Comparison of ENCODE assay signal across 9 cellular contexts in genomic region chr12:6824962-6825381, GRCh38. TPM values are rescaled to one million over a fixed set of nuclear protein-coding genes. Genes with fewer than 3 reads are reported as not detected.
DNase-seq lines count a peak whose midpoint lies in the region; ATAC-seq and TF ChIP-seq lines count a peak whose summit lies in the region.
"Had no signal": no experiment of that assay in that cellular context is flagged by ENCODE, and none has a peak within 500 bp of the region (broad histone marks: within the 10 kb centered on the region; RNA-seq: fewer than 3 reads in every experiment).

No MANE protein-coding gene starts in this region.

- peaks cover 59% of the 10 kb centered on the region for H3K4me1 ChIP-seq in vagina

- H3K27ac Mint-ChIP-seq in stimulated activated naive CD8-positive, alpha-beta T cell treated with anti-CD3 and anti-CD28 coated beads, Interleukin-15, Interleukin-2, amounts not matched to agents 100 ng/mL and 50 ng/mL, for 24 hours, result peak overlapping the region; percentile 24

- H3K4me3 Mint-ChIP-seq in stimulated activated naive CD8-positive, alpha-beta T cell treated with anti-CD3 and anti-CD28 coated beads, Interleukin-15, Interleukin-2, amounts not matched to agents 100 ng/mL and 50 ng/mL, for 24 hours, result no peak overlapping the region

- H3K4me1 Mint-ChIP-seq in stimulated activated naive CD8-positive, alpha-beta T cell treated with anti-CD3 and anti-CD28 coated beads, Interleukin-15, Interleukin-2, amounts not matched to agents 100 ng/mL and 50 ng/mL, for 24 hours (ENCODE audit: low read depth), result peaks cover 30% of the 10 kb centered on the region

- intact Hi-C loops in vagina (cut with DNase I), result loop anchor here (5.0 kb wide), 3 partner anchors 58 to 208 kb away; partner anchors contain the start of genes MLF2 and PTMS

- no peaks in the 10 kb centered on the region for H3K9me3 ChIP-seq in vagina
- H3K9me3 ChIP-seq: BLaER1 treated with 17β-estradiol and CSF1 and Interleukin-3, amounts not matched to agents 10 nM and 100 nM had no signal

- TF ChIP-seq POLR2A in vagina (IDR thresholded peaks at IDR 0.05), result no peak

- H3K27ac ChIP-seq in brain microvascular endothelial cell, result no peak overlapping the region
- no peak overlapping the region for H3K27ac ChIP-seq in vagina
- H3K27ac ChIP-seq: BLaER1 treated with 17β-estradiol and CSF1 and Interleukin-3, amounts not matched to agents 10 nM and 100 nM had no signal

- in situ Hi-C loops in brain microvascular endothelial cell (cut with HindIII; ENCODE audit: low pct_ligation_motif_present, low sequenced_read_pairs), result no loop called here

- peaks cover 75% of the 10 kb centered on the region for H3K27me3 Mint-ChIP-seq in stimulated activated naive CD8-positive, alpha-beta T cell treated with anti-CD3 and anti-CD28 coated beads, Interleukin-15, Interleukin-2, amounts not matched to agents 100 ng/mL and 50 ng/mL, for 24 hours

- no peaks in the 10 kb centered on the region for H3K36me3 ChIP-seq in brain microvascular endothelial cell (replicated peaks)
- H3K36me3 ChIP-seq in vagina, result no peaks in the 10 kb centered on the region
- H3K36me3 ChIP-seq: BLaER1 treated with 17β-estradiol and CSF1 and Interleukin-3, amounts not matched to agents 10 nM and 100 nM had no signal

- ATAC-seq in stimulated activated naive CD8-positive, alpha-beta T cell treated with anti-CD3 and anti-CD28 coated beads, Interleukin-15, Interleukin-2, amounts not matched to agents 100 U/mL and 50 U/mL, for 24 hours, result no peak
- no peak for ATAC-seq in HG02840 (IDR thresholded peaks at IDR 0.05; ENCODE audit: low FRiP score, unreplicated experiment)

- H3K27me3 ChIP-seq in brain microvascular endothelial cell (replicated peaks) (no peaks in the 10 kb centered on the region), vagina (no peaks in the 10 kb centered on the region)

- no peak for TF ChIP-seq CTCF in brain microvascular endothelial cell (IDR thresholded peaks at IDR 0.05; ENCODE audit: low read depth, low read length, missing control alignments)
- TF ChIP-seq CTCF in vagina (IDR thresholded peaks at IDR 0.05), result no peak

- DNase-seq in stimulated activated naive CD8-positive, alpha-beta T cell treated with anti-CD3 and anti-CD28 coated beads, Interleukin-15, Interleukin-2, amounts not matched to agents 100 U/mL and 50 U/mL, for 24 hours, result no peak
- peak; percentile 20 for DNase-seq in brain microvascular endothelial cell
- DNase-seq in vagina (ENCODE audit: extremely low spot score in 2 of 2), result no peak
- no peak for DNase-seq in GF-D8 (lab: John Stamatoyannopoulos, UW)
- DNase-seq in HuH-7.5 (ENCODE audit: low spot score), result no peak

- H3K9me3 Mint-ChIP-seq in stimulated activated naive CD8-positive, alpha-beta T cell treated with anti-CD3 and anti-CD28 coated beads, Interleukin-15, Interleukin-2, amounts not matched to agents 100 ng/mL and 50 ng/mL, for 24 hours, result no peaks in the 10 kb centered on the region

- H3K4me3 ChIP-seq in brain microvascular endothelial cell (ENCODE audit: low read depth, low read length) (peak overlapping the region; percentile 42), iPS-11a (ENCODE audit: low read depth, low read length) (peak overlapping the region; percentile 28), vagina (peak overlapping the region; percentile 12 to 19)
- H3K4me3 ChIP-seq: BLaER1 treated with 17β-estradiol and CSF1 and Interleukin-3, amounts not matched to agents 10 nM and 100 nM had no signal

- no peaks in the 10 kb centered on the region for H3K36me3 Mint-ChIP-seq in stimulated activated naive CD8-positive, alpha-beta T cell treated with anti-CD3 and anti-CD28 coated beads, Interleukin-15, Interleukin-2, amounts not matched to agents 100 ng/mL and 50 ng/mL, for 24 hours (ENCODE audit: low read depth)

RNA-seq across cellular contexts. Expression of gene P3H3, which starts 3.2 kb away (rescaled TPM):
- 37.3 TPM for total RNA-seq in vagina

RNA-seq across cellular contexts. Expression of gene GPR162, which starts 3.4 kb away (rescaled TPM):
- total RNA-seq in vagina, result 3.2 TPM

RNA-seq across cellular contexts. Expression of gene GNB3, which starts 15.8 kb away (rescaled TPM):
- total RNA-seq in vagina, result 5.2 TPM

RNA-seq across cellular contexts. Expression of gene CDCA3, which starts 26.1 kb away (rescaled TPM):
- 8.6 TPM for total RNA-seq in vagina

RNA-seq across cellular contexts. Expression of gene USP5, which starts 27.0 kb away (rescaled TPM):
- total RNA-seq in vagina, result 36.6 TPM
